25 cellular contexts compared by ENCODE assay signal in genomic region chr6:124869412-124869811, GRCh38.
"Had no signal": no experiment of that assay in that cellular context is flagged by ENCODE, and none has a peak within 500 bp of the region (broad histone marks: within the 10 kb centered on the region; RNA-seq: fewer than 3 reads in every experiment).

No MANE protein-coding gene starts in this region.

- H2AFZ ChIP-seq: neural progenitor cell had no signal

- H3K27me3 ChIP-seq: ascending aorta, neural progenitor cell, pancreas, right lobe of liver, upper lobe of left lung had no signal

- H3K36me3 ChIP-seq: ascending aorta, heart right ventricle, neural progenitor cell, pancreas, right lobe of liver, thoracic aorta, upper lobe of left lung had no signal

- H3K9ac ChIP-seq: neural progenitor cell had no signal

- DNase-seq: activated CD4-positive, alpha-beta T cell treated with anti-CD3 and anti-CD28 coated beads, Interleukin-2, amount 50 U/mL, for 1 hour; activated CD4-positive, CD25-positive, alpha-beta regulatory T cell treated with anti-CD3 and anti-CD28 coated beads, Interleukin-2, amount 50 U/mL, for 72 hours; activated CD8-positive, alpha-beta memory T cell treated with anti-CD3 and anti-CD28 coated beads, Interleukin-2, amount 50 U/mL, for 4 hours; activated effector memory CD4-positive, alpha-beta T cell treated with anti-CD3 and anti-CD28 coated beads, Interleukin-2, amount 50 U/mL, for 16 hours; activated naive CD4-positive, alpha-beta T cell treated with anti-CD3 and anti-CD28 coated beads, Interleukin-2, amount 50 U/mL, for 16 hours; activated T-cell treated with anti-CD3 and anti-CD28 coated beads, Interleukin-2, amount 50 U/mL, for 72 hours; cerebellar nuclear complex; dermis blood vessel endothelial cell; effector memory CD4-positive, alpha-beta T cell; heart right ventricle; immature natural killer cell; left ventricle myocardium superior; mesendoderm; naive thymus-derived CD4-positive, alpha-beta T cell; pancreas; right lobe of liver; stimulated activated CD4-positive, alpha-beta T cell treated with anti-CD3 and anti-CD28 coated beads, Interleukin-4, amount 100 ng/mL, for 24 hours; T-helper 2 cell; upper lobe of left lung had no signal

- ATAC-seq: activated T-cell treated with anti-CD3 and anti-CD28 coated beads, Interleukin-2, amount 50 U/mL, for 72 hours; heart right ventricle; left ventricle myocardium superior; naive thymus-derived CD4-positive, alpha-beta T cell; pancreas; right lobe of liver; stimulated activated effector memory CD8-positive, alpha-beta T cell treated with anti-CD3 and anti-CD28 coated beads, Interleukin-12 subunit alpha, Interleukin-12 subunit beta, amount 100 ng/mL, for 72 hours had no signal

- H3K4me2 ChIP-seq: neural progenitor cell, smooth muscle cell had no signal

- H3K9me3 ChIP-seq: ascending aorta, heart right ventricle, pancreas, right lobe of liver, thoracic aorta, upper lobe of left lung had no signal

- H3K4me3 ChIP-seq: ascending aorta, heart right ventricle, neural progenitor cell, pancreas, right lobe of liver, smooth muscle cell, thoracic aorta, upper lobe of left lung had no signal

- H3K4me1 ChIP-seq: ascending aorta, heart right ventricle, neural progenitor cell, pancreas, right lobe of liver, upper lobe of left lung had no signal

- H3K27ac ChIP-seq: ascending aorta, heart right ventricle, neural progenitor cell, pancreas, right lobe of liver, thoracic aorta, upper lobe of left lung, VCaP had no signal
